12 cellular contexts compared by ENCODE assay signal in genomic region chr18:47981830-47982229, GRCh38. TPM values are rescaled to one million over a fixed set of nuclear protein-coding genes. Genes with fewer than 3 reads are reported as not detected.
DNase-seq lines count a peak whose midpoint lies in the region; ATAC-seq and TF ChIP-seq lines count a peak whose summit lies in the region.
"Had no signal": no experiment of that assay in that cellular context is flagged by ENCODE, and none has a peak within 500 bp of the region (broad histone marks: within the 10 kb centered on the region; RNA-seq: fewer than 3 reads in every experiment).

No MANE protein-coding gene starts in this region.

- no peaks in the 10 kb centered on the region for H3K4me1 ChIP-seq in transverse colon

- peak overlapping the region; percentile 37 for H3K27ac ChIP-seq in KOPT-K1 (ENCODE audit: low read depth, low read length, poor library complexity, severe bottlenecking)
- H3K27ac ChIP-seq in transverse colon = no peak overlapping the region
- H3K27ac ChIP-seq: GM23248 had no signal

- in situ Hi-C loops in transverse colon (cut with MboI; ENCODE audit: low pct_ligation_motif_present in 1 of 4, low pct_unique_long_range_greater_than_20kb in 1 of 4, low sequenced_read_pairs in 3 of 4) = no loop called here
- in situ Hi-C loops in ACHN (cut with HindIII; ENCODE audit: low pct_ligation_motif_present, low pct_unique_long_range_greater_than_20kb, low sequenced_read_pairs) = no loop called here

- no peak for TF ChIP-seq POLR2A in transverse colon (IDR thresholded peaks at IDR 0.05)

- H3K36me3 Mint-ChIP-seq in brain = no peaks in the 10 kb centered on the region
- H3K36me3 Mint-ChIP-seq in mesothelial cell of epicardium = no peaks in the 10 kb centered on the region
- H3K36me3 Mint-ChIP-seq in effector memory CD8-positive, alpha-beta T cell (ENCODE audit: insufficient read depth) = peaks cover 3% of the 10 kb centered on the region

- no peaks in the 10 kb centered on the region for H3K9me3 ChIP-seq in KOPT-K1 (ENCODE audit: insufficient read depth, low read length, poor library complexity, severe bottlenecking)
- no peaks in the 10 kb centered on the region for H3K9me3 ChIP-seq in transverse colon
- H3K9me3 ChIP-seq: A549 had no signal

- DNase-seq in mesothelial cell of epicardium (ENCODE audit: low spot score in 2 of 2, unreplicated experiment in 2 of 2) (no peak), transverse colon (no peak), ACHN (no peak), NCI-H187 (lab: John Stamatoyannopoulos, UW) (no peak)
- no peak for DNase-seq in effector memory CD8-positive, alpha-beta T cell
- DNase-seq: DMS53, GF-D8, GM23248, H7 had no signal

- intact Hi-C loops in transverse colon (cut with DNase I; ENCODE audit: low total_unique reads) = no loop called here

- no peak overlapping the region for H3K4me3 ChIP-seq in transverse colon
- H3K4me3 ChIP-seq: A549, GM23248 had no signal

- ATAC-seq in effector memory CD8-positive, alpha-beta T cell (replicated peaks) = no peak
- ATAC-seq: A549 had no signal

- H3K36me3 ChIP-seq in KOPT-K1 (ENCODE audit: insufficient read depth, low read length) (no peaks in the 10 kb centered on the region), transverse colon (no peaks in the 10 kb centered on the region)

- H3K27me3 ChIP-seq in transverse colon = no peaks in the 10 kb centered on the region

- H3K9me3 Mint-ChIP-seq in brain (peaks cover 0 to 4% (median 0%) of the 10 kb centered on the region in 5 experiments), mesothelial cell of epicardium (peaks cover 3% of the 10 kb centered on the region)
- peaks cover 0 to 2% of the 10 kb centered on the region in 2 donors for H3K9me3 Mint-ChIP-seq in effector memory CD8-positive, alpha-beta T cell

- peaks cover 41% of the 10 kb centered on the region for H3K4me1 Mint-ChIP-seq in brain
- peaks cover 32% of the 10 kb centered on the region for H3K4me1 Mint-ChIP-seq in mesothelial cell of epicardium
- H3K4me1 Mint-ChIP-seq in effector memory CD8-positive, alpha-beta T cell (ENCODE audit: low read depth in 2 of 2) = no peaks in the 10 kb centered on the region

- 94% methylated on average over 4 of the region's 4 CpGs; no CpG with 5 or more reads in 1 of the 2 donors for WGBS in transverse colon (ENCODE audit: low coverage in 1 of 2), 2 donors

- H3K27me3 Mint-ChIP-seq in brain (peaks cover 4% of the 10 kb centered on the region), mesothelial cell of epicardium (ENCODE audit: low read depth) (no peaks in the 10 kb centered on the region)
- H3K27me3 Mint-ChIP-seq in effector memory CD8-positive, alpha-beta T cell = peaks cover 0 to 16% of the 10 kb centered on the region in 2 donors

- TF ChIP-seq CTCF in brain (conservative IDR thresholded peaks at IDR 0.05) = no peak
- no peak for TF ChIP-seq CTCF in mesothelial cell of epicardium (IDR thresholded peaks at IDR 0.05; ENCODE audit: unreplicated experiment)
- no peak for TF ChIP-seq CTCF in transverse colon (IDR thresholded peaks at IDR 0.05)

- no peak for TF ChIP-seq EP300 in transverse colon (IDR thresholded peaks at IDR 0.05; ENCODE audit: low read depth)

- peak overlapping the region in 3 of 5 experiments; percentile 11 to 70 (median 32) for H3K27ac Mint-ChIP-seq in brain
- H3K27ac Mint-ChIP-seq in mesothelial cell of epicardium = peak overlapping the region; percentile 26
- H3K27ac Mint-ChIP-seq in effector memory CD8-positive, alpha-beta T cell = no peak overlapping the region

- no peak overlapping the region for H3K4me3 Mint-ChIP-seq in brain
- H3K4me3 Mint-ChIP-seq in mesothelial cell of epicardium = no peak overlapping the region
- H3K4me3 Mint-ChIP-seq in effector memory CD8-positive, alpha-beta T cell = no peak overlapping the region

RNA-seq across cellular contexts. Expression of gene SMAD2, which starts 51.4 kb away (rescaled TPM):
- polyA plus RNA-seq in brain (ENCODE audit: insufficient read depth, low read depth, low replicate concordance) = 73.8 TPM
- total RNA-seq in mesothelial cell of epicardium (161 to 164 TPM (median 164 TPM) in 3 replicates), transverse colon (10 to 100 TPM; 17.9 to 68.8 (median 43.9) TPM)

Comparison
In these comparisons a context has a peak if more than half of its experiments do, and no peak if none do; other contexts are left out.
1. H3K27ac Mint-ChIP-seq: peak in brain (3 of 5) and mesothelial cell of epicardium (single experiment); none in effector memory CD8-positive, alpha-beta T cell (0 of 2).